ENCODE assay signal across 1 cellular context in the genomic region with DNA sequence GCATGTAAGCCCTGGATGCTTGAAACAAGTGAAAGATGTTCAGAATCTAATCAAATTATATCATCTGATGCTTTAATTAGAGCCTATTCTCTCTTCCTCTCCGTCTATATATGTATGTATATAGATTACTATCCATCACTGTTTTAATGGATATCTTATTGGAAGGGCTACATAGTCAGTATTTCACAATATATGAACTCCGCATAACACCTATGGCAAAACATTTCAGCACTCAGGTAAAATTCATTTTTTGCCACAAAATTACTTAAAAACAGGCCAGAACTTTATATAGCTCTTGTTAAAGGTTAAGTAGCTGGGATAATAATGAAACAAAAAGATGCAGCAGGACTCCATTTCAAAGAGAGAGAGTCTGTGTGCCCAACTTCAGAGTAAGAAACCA.
TF ChIP-seq lines count a peak whose summit lies in the region.

No MANE protein-coding gene starts in this region.

TF ChIP-seq in A549, 52 proteins besides CTCF, POLR2A, EP300 and RAD21 (continued from another document):
- TF ChIP-seq REST (IDR thresholded peaks at IDR 0.05) (no peak), HOXB13 (CRISPR knock-in tag; IDR thresholded peaks at IDR 0.05; ENCODE audit: low read depth) (no peak), ZSCAN20 (CRISPR knock-in tag; IDR thresholded peaks at IDR 0.05) (no peak), MAZ (IDR thresholded peaks at IDR 0.05; ENCODE audit: borderline replicate concordance, low read depth, low read length) (no peak), KDM5A (IDR thresholded peaks at IDR 0.05) (no peak), ZNF302 (CRISPR knock-in tag; IDR thresholded peaks at IDR 0.05) (no peak), EHMT2 (IDR thresholded peaks at IDR 0.05; ENCODE audit: low read depth) (no peak), CHD2 (IDR thresholded peaks at IDR 0.05; ENCODE audit: low read length, partially characterized antibody) (no peak), SREBF2 (IDR thresholded peaks at IDR 0.05) (no peak), FOXS1 (CRISPR knock-in tag; IDR thresholded peaks at IDR 0.05) (no peak), ELK1 (IDR thresholded peaks at IDR 0.05; ENCODE audit: low read depth, low read length) (no peak), USF2 (IDR thresholded peaks at IDR 0.05) (no peak), NPAS2 (CRISPR knock-in tag; IDR thresholded peaks at IDR 0.05; ENCODE audit: borderline replicate concordance) (no peak), CEBPB (IDR thresholded peaks at IDR 0.05) (no peak), JUN (IDR thresholded peaks at IDR 0.05) (no peak)
- TF ChIP-seq, protein P1, sequence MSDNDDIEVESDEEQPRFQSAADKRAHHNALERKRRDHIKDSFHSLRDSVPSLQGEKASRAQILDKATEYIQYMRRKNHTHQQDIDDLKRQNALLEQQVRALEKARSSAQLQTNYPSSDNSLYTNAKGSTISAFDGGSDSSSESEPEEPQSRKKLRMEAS (IDR thresholded peaks at IDR 0.05): no peak
- TF ChIP-seq, protein P2, sequence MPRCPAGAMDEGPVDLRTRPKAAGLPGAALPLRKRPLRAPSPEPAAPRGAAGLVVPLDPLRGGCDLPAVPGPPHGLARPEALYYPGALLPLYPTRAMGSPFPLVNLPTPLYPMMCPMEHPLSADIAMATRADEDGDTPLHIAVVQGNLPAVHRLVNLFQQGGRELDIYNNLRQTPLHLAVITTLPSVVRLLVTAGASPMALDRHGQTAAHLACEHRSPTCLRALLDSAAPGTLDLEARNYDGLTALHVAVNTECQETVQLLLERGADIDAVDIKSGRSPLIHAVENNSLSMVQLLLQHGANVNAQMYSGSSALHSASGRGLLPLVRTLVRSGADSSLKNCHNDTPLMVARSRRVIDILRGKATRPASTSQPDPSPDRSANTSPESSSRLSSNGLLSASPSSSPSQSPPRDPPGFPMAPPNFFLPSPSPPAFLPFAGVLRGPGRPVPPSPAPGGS (IDR thresholded peaks at IDR 0.05): no peak
- TF ChIP-seq, protein P3, sequence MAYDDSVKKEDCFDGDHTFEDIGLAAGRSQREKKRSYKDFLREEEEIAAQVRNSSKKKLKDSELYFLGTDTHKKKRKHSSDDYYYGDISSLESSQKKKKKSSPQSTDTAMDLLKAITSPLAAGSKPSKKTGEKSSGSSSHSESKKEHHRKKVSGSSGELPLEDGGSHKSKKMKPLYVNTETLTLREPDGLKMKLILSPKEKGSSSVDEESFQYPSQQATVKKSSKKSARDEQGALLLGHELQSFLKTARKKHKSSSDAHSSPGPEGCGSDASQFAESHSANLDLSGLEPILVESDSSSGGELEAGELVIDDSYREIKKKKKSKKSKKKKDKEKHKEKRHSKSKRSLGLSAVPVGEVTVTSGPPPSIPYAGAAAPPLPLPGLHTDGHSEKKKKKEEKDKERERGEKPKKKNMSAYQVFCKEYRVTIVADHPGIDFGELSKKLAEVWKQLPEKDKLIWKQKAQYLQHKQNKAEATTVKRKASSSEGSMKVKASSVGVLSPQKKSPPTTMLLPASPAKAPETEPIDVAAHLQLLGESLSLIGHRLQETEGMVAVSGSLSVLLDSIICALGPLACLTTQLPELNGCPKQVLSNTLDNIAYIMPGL (CRISPR knock-in tag; IDR thresholded peaks at IDR 0.05; ENCODE audit: borderline replicate concordance): no peak
- TF ChIP-seq, protein P4, sequence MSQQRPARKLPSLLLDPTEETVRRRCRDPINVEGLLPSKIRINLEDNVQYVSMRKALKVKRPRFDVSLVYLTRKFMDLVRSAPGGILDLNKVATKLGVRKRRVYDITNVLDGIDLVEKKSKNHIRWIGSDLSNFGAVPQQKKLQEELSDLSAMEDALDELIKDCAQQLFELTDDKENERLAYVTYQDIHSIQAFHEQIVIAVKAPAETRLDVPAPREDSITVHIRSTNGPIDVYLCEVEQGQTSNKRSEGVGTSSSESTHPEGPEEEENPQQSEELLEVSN (IDR thresholded peaks at IDR 0.05; ENCODE audit: borderline replicate concordance, low read depth): no peak
